In the genomic region with DNA sequence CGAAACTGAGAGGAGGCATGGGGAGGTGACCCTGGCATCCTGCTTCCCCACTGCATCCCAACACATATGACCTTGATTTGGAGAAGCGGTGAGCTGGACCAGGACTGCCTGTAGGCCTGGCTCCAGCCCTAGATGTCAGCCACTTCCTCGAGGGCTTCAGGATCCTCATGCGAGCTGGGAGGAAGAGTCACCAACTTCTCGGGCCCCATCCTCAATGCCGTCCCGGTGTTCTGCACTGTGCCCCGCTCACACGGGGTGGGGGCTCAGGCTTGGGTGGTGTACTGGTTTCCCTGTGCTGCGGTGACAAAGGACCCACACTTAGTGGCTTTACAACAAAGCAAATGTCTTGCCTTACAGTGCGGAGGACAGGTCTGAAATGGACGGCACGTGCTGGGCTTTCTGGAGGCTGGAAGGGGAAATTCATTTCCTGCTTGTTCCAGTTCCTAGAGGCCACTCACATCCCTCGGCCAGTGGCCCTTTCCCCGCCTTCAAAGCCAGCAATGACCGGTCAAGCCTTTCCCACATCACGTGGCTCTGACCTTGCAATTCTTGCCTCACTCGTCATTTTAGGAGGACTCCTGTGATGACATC, we compare ENCODE assay signal across 16 cellular contexts.
"Had no signal": no experiment of that assay in that cellular context is flagged by ENCODE, and none has a peak within 500 bp of the region (broad histone marks: within the 10 kb centered on the region; RNA-seq: fewer than 3 reads in every experiment).

No MANE protein-coding gene starts in this region.

- H3K27ac ChIP-seq: breast epithelium, foreskin keratinocyte, heart left ventricle, left ventricle myocardium inferior, parathyroid adenoma had no signal

- H3K36me3 ChIP-seq: breast epithelium, heart left ventricle, left ventricle myocardium inferior had no signal

- H3K4me1 ChIP-seq: breast epithelium, foreskin keratinocyte, heart left ventricle, left ventricle myocardium inferior, parathyroid adenoma had no signal

- H3K27me3 ChIP-seq: breast epithelium, foreskin keratinocyte, heart left ventricle had no signal

- H3K4me3 ChIP-seq: breast epithelium, heart left ventricle, left ventricle myocardium inferior, smooth muscle cell had no signal

- ATAC-seq: foreskin keratinocyte, heart left ventricle had no signal

- DNase-seq: activated CD4-positive, alpha-beta T cell treated with anti-CD3 and anti-CD28 coated beads, Interleukin-2, amount 10 ng/mL, durations not matched to agents 7 days and 5 days; activated CD4-positive, CD25-positive, alpha-beta regulatory T cell; activated gamma-delta T cell treated with Interleukin-2 at 50 U/mL for 16 hours; activated T-cell treated with anti-CD3 and anti-CD28 coated beads, Interleukin-2, amount 50 U/mL, for 24 hours; foreskin keratinocyte; left ventricle myocardium inferior; mesendoderm; nephron progenitor cell; retina; stimulated activated naive CD4-positive, alpha-beta T cell; T-helper 2 cell; trophoblast cell had no signal
